8 cellular contexts compared by ENCODE assay signal in genomic region chr17:75131278-75132017, GRCh38. TPM values are rescaled to one million over a fixed set of nuclear protein-coding genes. Genes with fewer than 3 reads are reported as not detected.
A peak's percentile ranks its signal among the peaks of the same experiment; 100 is the strongest.
DNase-seq lines count a peak whose midpoint lies in the region; ATAC-seq and TF ChIP-seq lines count a peak whose summit lies in the region.

Gene NT5C, minus strand, starts transcription at chr17:75131742. Its CDS starts 35 bp downstream, at chr17:75131707.

- intact Hi-C loops in activated T-helper 2 cell treated with anti-CD3 and anti-CD28 coated beads, Interferon-gamma antibody, Interleukin-2, Interleukin-4, amounts not matched to agents 10 μg/mL and 5 μg/mL and 100 μg/mL, durations not matched to agents 14 hours and 24 hours and 36 hours (cut with micrococcal nuclease), result loop anchor here (1.0 to 10.0 kb wide), 2 partner anchors 23 to 53 kb away; partner anchors contain the start of genes JPT1 and SUMO2

- peak within 1 kb of the TSS; percentile 73 for H3K4me3 ChIP-seq in fibroblast of pulmonary artery (replicated peaks; ENCODE audit: low read depth, low read length)

- H3K27ac Mint-ChIP-seq in activated T-helper 2 cell treated with anti-CD3 and anti-CD28 coated beads, Interferon-gamma antibody, Interleukin-2, Interleukin-4, amounts not matched to agents 10 μg/mL and 5 μg/mL and 100 μg/mL, durations not matched to agents 14 hours and 24 hours and 36 hours, result peak within 1 kb of the TSS; percentile 83
- peak within 1 kb of the TSS; percentile 84 to 90 for H3K27ac Mint-ChIP-seq in natural killer cell treated with Interleukin-12 subunit alpha and Interleukin-12 subunit beta and Interleukin-15 and Interleukin-18, amount 100 ng/mL, for 72 hours

- H3K36me3 Mint-ChIP-seq in activated T-helper 2 cell treated with anti-CD3 and anti-CD28 coated beads, Interferon-gamma antibody, Interleukin-2, Interleukin-4, amounts not matched to agents 10 μg/mL and 5 μg/mL and 100 μg/mL, durations not matched to agents 14 hours and 24 hours and 36 hours (ENCODE audit: low read depth), result peaks cover 30% of the 10 kb centered on the region
- H3K36me3 Mint-ChIP-seq in natural killer cell treated with Interleukin-12 subunit alpha and Interleukin-12 subunit beta and Interleukin-15 and Interleukin-18, amount 100 ng/mL, for 72 hours, result peaks cover 4% of the 10 kb centered on the region

- peak; percentile 68 for ATAC-seq in GM21515 (IDR thresholded peaks at IDR 0.05; ENCODE audit: unreplicated experiment)
- ATAC-seq in natural killer cell treated with Interleukin-12 subunit alpha and Interleukin-12 subunit beta and Interleukin-15 and Interleukin-18, amount 100 ng/mL, for 72 hours, result peak; percentile 96 to 97

- H3K9me3 Mint-ChIP-seq in activated T-helper 2 cell treated with anti-CD3 and anti-CD28 coated beads, Interferon-gamma antibody, Interleukin-2, Interleukin-4, amounts not matched to agents 10 μg/mL and 5 μg/mL and 100 μg/mL, durations not matched to agents 14 hours and 24 hours and 36 hours, result no peaks in the 10 kb centered on the region
- no peaks in the 10 kb centered on the region for H3K9me3 Mint-ChIP-seq in natural killer cell treated with Interleukin-12 subunit alpha and Interleukin-12 subunit beta and Interleukin-15 and Interleukin-18, amount 100 ng/mL, for 72 hours

- peak; percentile 27 for TF ChIP-seq CTCF in fibroblast of pulmonary artery (IDR thresholded peaks at IDR 0.05; ENCODE audit: low read length, missing control alignments)

- H3K4me3 Mint-ChIP-seq in activated T-helper 2 cell treated with anti-CD3 and anti-CD28 coated beads, Interferon-gamma antibody, Interleukin-2, Interleukin-4, amounts not matched to agents 10 μg/mL and 5 μg/mL and 100 μg/mL, durations not matched to agents 14 hours and 24 hours and 36 hours (ENCODE audit: low read depth), result peak within 1 kb of the TSS; percentile 88
- H3K4me3 Mint-ChIP-seq in natural killer cell treated with Interleukin-12 subunit alpha and Interleukin-12 subunit beta and Interleukin-15 and Interleukin-18, amount 100 ng/mL, for 72 hours, result peak within 1 kb of the TSS; percentile 92

- DNase-seq in DMS79 treated with DMSO at 0.1 percent for 48 hours (lab: John Stamatoyannopoulos, UW), result peak; percentile 51
- DNase-seq in HuH-7.5 (ENCODE audit: low spot score), result peak; percentile 61
- peak; percentile 87 for DNase-seq in RKO (ENCODE audit: low spot score)
- DNase-seq in activated T-helper 2 cell treated with anti-CD3 and anti-CD28 coated beads, Interferon-gamma antibody, Interleukin-2, Interleukin-4, amounts not matched to agents 10 μg/mL and 5 μg/mL and 100 μg/mL, durations not matched to agents 14 hours and 24 hours and 36 hours (ENCODE audit: low spot score), result peak; percentile 67
- peak; percentile 75 for DNase-seq in fibroblast of pulmonary artery (ENCODE audit: low read depth)
- peak; percentile 91 for DNase-seq in natural killer cell treated with Interleukin-12 subunit alpha and Interleukin-12 subunit beta and Interleukin-15 and Interleukin-18, amount 100 ng/mL, for 72 hours (ENCODE audit: low spot score)
- peak; percentile 61 for DNase-seq in superior temporal gyrus (ENCODE audit: extremely low spot score)

- no peaks in the 10 kb centered on the region for H3K27me3 Mint-ChIP-seq in activated T-helper 2 cell treated with anti-CD3 and anti-CD28 coated beads, Interferon-gamma antibody, Interleukin-2, Interleukin-4, amounts not matched to agents 10 μg/mL and 5 μg/mL and 100 μg/mL, durations not matched to agents 14 hours and 24 hours and 36 hours (ENCODE audit: low read depth)
- H3K27me3 Mint-ChIP-seq in natural killer cell treated with Interleukin-12 subunit alpha and Interleukin-12 subunit beta and Interleukin-15 and Interleukin-18, amount 100 ng/mL, for 72 hours, result no peaks in the 10 kb centered on the region

- peaks cover 9% of the 10 kb centered on the region for H3K4me1 Mint-ChIP-seq in activated T-helper 2 cell treated with anti-CD3 and anti-CD28 coated beads, Interferon-gamma antibody, Interleukin-2, Interleukin-4, amounts not matched to agents 10 μg/mL and 5 μg/mL and 100 μg/mL, durations not matched to agents 14 hours and 24 hours and 36 hours (ENCODE audit: low read depth)
- H3K4me1 Mint-ChIP-seq in natural killer cell treated with Interleukin-12 subunit alpha and Interleukin-12 subunit beta and Interleukin-15 and Interleukin-18, amount 100 ng/mL, for 72 hours (ENCODE audit: low read depth in 2 of 2), result peaks cover 11 to 12% of the 10 kb centered on the region in 2 donors

RNA-seq across cellular contexts. Expression of gene NT5C, which starts in this region (rescaled TPM):
- total RNA-seq in activated T-helper 2 cell treated with anti-CD3 and anti-CD28 coated beads, Interferon-gamma antibody, Interleukin-2, Interleukin-4, amounts not matched to agents 10 μg/mL and 5 μg/mL and 100 μg/mL, durations not matched to agents 14 hours and 24 hours and 36 hours, result 72.7 and 86.6 TPM in 2 replicates
- total RNA-seq in natural killer cell treated with Interleukin-12 subunit alpha and Interleukin-12 subunit beta and Interleukin-15 and Interleukin-18, amount 100 ng/mL, for 72 hours, result 10 to 100 TPM; 76.9 to 87.9 TPM

Comparison
In these comparisons a context has a peak if more than half of its experiments do, and no peak if none do; other contexts are left out.
1. Peak in every context shown above with its lines: DNase-seq, ATAC-seq and H3K4me3 ChIP-seq.